ENCODE assay signal across 8 cellular contexts in genomic region chr22:30890689-30891442, GRCh38.
DNase-seq lines count a peak whose midpoint lies in the region; ATAC-seq and TF ChIP-seq lines count a peak whose summit lies in the region.

No MANE protein-coding gene starts in this region.

- in situ Hi-C loops in T47D (cut with HindIII; ENCODE audit: low pct_unique_long_range_greater_than_20kb, low sequenced_read_pairs), result no loop called here

- no peak for TF ChIP-seq POLR2A in suprapubic skin (IDR thresholded peaks at IDR 0.05)

- TF ChIP-seq EP300 in suprapubic skin (IDR thresholded peaks at IDR 0.05), result no peak

- peaks cover 82% of the 10 kb centered on the region for H3K36me3 ChIP-seq in RWPE2 (ENCODE audit: low read depth)
- H3K36me3 ChIP-seq in suprapubic skin, result peaks cover 12% of the 10 kb centered on the region

- H3K9me3 ChIP-seq in RWPE2 (ENCODE audit: severe bottlenecking), result no peaks in the 10 kb centered on the region
- H3K9me3 ChIP-seq in suprapubic skin, result no peaks in the 10 kb centered on the region

- peak; percentile 56; the same call in 1 of the 3 replicates for ATAC-seq in RWPE2 (ENCODE audit: low read depth)
- ATAC-seq in HG03460 (IDR thresholded peaks at IDR 0.05; ENCODE audit: unreplicated experiment), result no peak

- peak; percentile 66 for TF ChIP-seq CTCF in RWPE2 (IDR thresholded peaks at IDR 0.05; ENCODE audit: poor library complexity, severe bottlenecking)
- peak; percentile 35 to 81 for TF ChIP-seq CTCF in suprapubic skin (IDR thresholded peaks at IDR 0.05)

- H3K27ac ChIP-seq in RWPE2 (ENCODE audit: poor library complexity, severe bottlenecking), result no peak overlapping the region
- no peak overlapping the region for H3K27ac ChIP-seq in suprapubic skin

- H3K27me3 ChIP-seq in RWPE2 (ENCODE audit: insufficient read depth, poor library complexity, severe bottlenecking) (no peaks in the 10 kb centered on the region), suprapubic skin (no peaks in the 10 kb centered on the region)

- H3K4me1 ChIP-seq in RWPE2 (ENCODE audit: insufficient read depth, poor library complexity, severe bottlenecking) (no peaks in the 10 kb centered on the region), suprapubic skin (no peaks in the 10 kb centered on the region)

- WGBS in suprapubic skin, result 84% methylated on average over 8 of the region's 17 CpGs

- no peak overlapping the region for H3K4me3 ChIP-seq in RWPE2 (ENCODE audit: severe bottlenecking)
- H3K4me3 ChIP-seq in suprapubic skin, result no peak overlapping the region

- DNase-seq in NCI-H748 (lab: John Stamatoyannopoulos, UW; ENCODE audit: unreplicated experiment) (peak; percentile 13), NCI-H748 treated with DMSO at 0.1 percent for 48 hours (lab: John Stamatoyannopoulos, UW) (no peak), RWPE2 (ENCODE audit: low spot score) (peak; percentile 60), T47D (ENCODE audit: low read depth in 1 of 2, low spot score in 1 of 2) (peak; percentile 39 to 41), left kidney (ENCODE audit: low read depth, low spot score) (peak; percentile 42), suprapubic skin (ENCODE audit: low spot score in 2 of 2) (peak; percentile 58 to 72), DMS114 treated with DMSO at 0.1 percent for 48 hours (lab: John Stamatoyannopoulos, UW; ENCODE audit: unreplicated experiment) (no peak)

Comparison
In these comparisons a context has a peak if more than half of its experiments do, and no peak if none do; other contexts are left out.
1. DNase-seq: peak in NCI-H748 (single experiment), RWPE2 (single experiment), T47D (2 of 2), left kidney (single experiment) and suprapubic skin (2 of 2); none in NCI-H748 treated with DMSO at 0.1 percent for 48 hours (single experiment) and DMS114 treated with DMSO at 0.1 percent for 48 hours (single experiment).